In the genomic region with DNA sequence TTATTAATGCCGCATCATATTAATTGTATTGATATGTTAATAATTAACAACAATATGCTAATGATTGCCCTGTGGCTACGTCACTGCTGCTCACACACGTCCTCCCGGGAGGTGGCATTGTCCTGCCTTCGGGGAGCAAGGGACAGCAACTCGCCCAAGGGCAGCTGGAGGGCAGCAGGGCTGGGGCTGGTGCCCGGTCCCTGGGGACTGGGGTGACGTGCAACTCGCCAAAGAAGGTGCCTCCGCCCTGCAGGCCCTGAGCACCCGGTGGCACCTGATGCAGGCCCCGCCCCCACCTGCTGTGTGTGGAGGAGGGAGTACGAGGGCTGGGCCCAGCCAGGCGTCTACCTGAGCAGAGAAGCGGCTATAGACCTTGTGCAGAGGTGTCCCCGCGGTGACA, we compare ENCODE assay signal across 1 cellular context.
TF ChIP-seq lines count a peak whose summit lies in the region.

No MANE protein-coding gene starts in this region.

TF ChIP-seq in GM23338, 12 proteins besides CTCF, POLR2A, EP300 and RAD21:
- TF ChIP-seq, protein P1, sequence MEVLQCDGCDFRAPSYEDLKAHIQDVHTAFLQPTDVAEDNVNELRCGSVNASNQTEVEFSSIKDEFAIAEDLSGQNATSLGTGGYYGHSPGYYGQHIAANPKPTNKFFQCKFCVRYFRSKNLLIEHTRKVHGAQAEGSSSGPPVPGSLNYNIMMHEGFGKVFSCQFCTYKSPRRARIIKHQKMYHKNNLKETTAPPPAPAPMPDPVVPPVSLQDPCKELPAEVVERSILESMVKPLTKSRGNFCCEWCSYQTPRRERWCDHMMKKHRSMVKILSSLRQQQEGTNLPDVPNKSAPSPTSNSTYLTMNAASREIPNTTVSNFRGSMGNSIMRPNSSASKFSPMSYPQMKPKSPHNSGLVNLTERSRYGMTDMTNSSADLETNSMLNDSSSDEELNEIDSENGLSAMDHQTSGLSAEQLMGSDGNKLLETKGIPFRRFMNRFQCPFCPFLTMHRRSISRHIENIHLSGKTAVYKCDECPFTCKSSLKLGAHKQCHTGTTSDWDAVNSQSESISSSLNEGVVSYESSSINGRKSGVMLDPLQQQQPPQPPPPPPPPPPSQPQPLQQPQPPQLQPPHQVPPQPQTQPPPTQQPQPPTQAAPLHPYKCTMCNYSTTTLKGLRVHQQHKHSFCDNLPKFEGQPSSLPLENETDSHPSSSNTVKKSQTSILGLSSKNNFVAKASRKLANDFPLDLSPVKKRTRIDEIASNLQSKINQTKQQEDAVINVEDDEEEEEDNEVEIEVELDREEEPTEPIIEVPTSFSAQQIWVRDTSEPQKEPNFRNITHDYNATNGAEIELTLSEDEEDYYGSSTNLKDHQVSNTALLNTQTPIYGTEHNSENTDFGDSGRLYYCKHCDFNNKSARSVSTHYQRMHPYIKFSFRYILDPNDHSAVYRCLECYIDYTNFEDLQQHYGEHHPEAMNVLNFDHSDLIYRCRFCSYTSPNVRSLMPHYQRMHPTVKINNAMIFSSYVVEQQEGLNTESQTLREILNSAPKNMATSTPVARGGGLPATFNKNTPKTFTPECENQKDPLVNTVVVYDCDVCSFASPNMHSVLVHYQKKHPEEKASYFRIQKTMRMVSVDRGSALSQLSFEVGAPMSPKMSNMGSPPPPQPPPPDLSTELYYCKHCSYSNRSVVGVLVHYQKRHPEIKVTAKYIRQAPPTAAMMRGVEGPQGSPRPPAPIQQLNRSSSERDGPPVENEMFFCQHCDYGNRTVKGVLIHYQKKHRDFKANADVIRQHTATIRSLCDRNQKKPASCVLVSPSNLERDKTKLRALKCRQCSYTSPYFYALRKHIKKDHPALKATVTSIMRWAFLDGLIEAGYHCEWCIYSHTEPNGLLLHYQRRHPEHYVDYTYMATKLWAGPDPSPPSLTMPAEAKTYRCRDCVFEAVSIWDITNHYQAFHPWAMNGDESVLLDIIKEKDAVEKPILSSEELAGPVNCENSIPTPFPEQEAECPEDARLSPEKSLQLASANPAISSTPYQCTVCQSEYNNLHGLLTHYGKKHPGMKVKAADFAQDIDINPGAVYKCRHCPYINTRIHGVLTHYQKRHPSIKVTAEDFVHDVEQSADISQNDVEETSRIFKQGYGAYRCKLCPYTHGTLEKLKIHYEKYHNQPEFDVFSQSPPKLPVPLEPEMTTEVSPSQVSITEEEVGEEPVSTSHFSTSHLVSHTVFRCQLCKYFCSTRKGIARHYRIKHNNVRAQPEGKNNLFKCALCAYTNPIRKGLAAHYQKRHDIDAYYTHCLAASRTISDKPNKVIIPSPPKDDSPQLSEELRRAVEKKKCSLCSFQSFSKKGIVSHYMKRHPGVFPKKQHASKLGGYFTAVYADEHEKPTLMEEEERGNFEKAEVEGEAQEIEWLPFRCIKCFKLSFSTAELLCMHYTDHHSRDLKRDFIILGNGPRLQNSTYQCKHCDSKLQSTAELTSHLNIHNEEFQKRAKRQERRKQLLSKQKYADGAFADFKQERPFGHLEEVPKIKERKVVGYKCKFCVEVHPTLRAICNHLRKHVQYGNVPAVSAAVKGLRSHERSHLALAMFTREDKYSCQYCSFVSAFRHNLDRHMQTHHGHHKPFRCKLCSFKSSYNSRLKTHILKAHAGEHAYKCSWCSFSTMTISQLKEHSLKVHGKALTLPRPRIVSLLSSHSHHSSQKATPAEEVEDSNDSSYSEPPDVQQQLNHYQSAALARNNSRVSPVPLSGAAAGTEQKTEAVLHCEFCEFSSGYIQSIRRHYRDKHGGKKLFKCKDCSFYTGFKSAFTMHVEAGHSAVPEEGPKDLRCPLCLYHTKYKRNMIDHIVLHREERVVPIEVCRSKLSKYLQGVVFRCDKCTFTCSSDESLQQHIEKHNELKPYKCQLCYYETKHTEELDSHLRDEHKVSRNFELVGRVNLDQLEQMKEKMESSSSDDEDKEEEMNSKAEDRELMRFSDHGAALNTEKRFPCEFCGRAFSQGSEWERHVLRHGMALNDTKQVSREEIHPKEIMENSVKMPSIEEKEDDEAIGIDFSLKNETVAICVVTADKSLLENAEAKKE (CRISPR knock-in tag; IDR thresholded peaks at IDR 0.05) = no peak
- TF ChIP-seq EZH2phosphoT487 (IDR thresholded peaks at IDR 0.05; ENCODE audit: unreplicated experiment) = no peak
- TF ChIP-seq ZNF331 (CRISPR knock-in tag; IDR thresholded peaks at IDR 0.05; ENCODE audit: low read depth) = no peak
- no peak for TF ChIP-seq EZH2 (IDR thresholded peaks at IDR 0.05; ENCODE audit: low read depth, unreplicated experiment)
- TF ChIP-seq ZNF114 (CRISPR knock-in tag; IDR thresholded peaks at IDR 0.05) = no peak
- TF ChIP-seq POLR2AphosphoS5 (IDR thresholded peaks at IDR 0.05; ENCODE audit: low read depth) = no peak
- no peak for TF ChIP-seq JUNB (IDR thresholded peaks at IDR 0.05; ENCODE audit: unreplicated experiment)
- TF ChIP-seq, protein P2, sequence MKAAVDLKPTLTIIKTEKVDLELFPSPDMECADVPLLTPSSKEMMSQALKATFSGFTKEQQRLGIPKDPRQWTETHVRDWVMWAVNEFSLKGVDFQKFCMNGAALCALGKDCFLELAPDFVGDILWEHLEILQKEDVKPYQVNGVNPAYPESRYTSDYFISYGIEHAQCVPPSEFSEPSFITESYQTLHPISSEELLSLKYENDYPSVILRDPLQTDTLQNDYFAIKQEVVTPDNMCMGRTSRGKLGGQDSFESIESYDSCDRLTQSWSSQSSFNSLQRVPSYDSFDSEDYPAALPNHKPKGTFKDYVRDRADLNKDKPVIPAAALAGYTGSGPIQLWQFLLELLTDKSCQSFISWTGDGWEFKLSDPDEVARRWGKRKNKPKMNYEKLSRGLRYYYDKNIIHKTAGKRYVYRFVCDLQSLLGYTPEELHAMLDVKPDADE (IDR thresholded peaks at IDR 0.05) = no peak
- TF ChIP-seq, protein P3, sequence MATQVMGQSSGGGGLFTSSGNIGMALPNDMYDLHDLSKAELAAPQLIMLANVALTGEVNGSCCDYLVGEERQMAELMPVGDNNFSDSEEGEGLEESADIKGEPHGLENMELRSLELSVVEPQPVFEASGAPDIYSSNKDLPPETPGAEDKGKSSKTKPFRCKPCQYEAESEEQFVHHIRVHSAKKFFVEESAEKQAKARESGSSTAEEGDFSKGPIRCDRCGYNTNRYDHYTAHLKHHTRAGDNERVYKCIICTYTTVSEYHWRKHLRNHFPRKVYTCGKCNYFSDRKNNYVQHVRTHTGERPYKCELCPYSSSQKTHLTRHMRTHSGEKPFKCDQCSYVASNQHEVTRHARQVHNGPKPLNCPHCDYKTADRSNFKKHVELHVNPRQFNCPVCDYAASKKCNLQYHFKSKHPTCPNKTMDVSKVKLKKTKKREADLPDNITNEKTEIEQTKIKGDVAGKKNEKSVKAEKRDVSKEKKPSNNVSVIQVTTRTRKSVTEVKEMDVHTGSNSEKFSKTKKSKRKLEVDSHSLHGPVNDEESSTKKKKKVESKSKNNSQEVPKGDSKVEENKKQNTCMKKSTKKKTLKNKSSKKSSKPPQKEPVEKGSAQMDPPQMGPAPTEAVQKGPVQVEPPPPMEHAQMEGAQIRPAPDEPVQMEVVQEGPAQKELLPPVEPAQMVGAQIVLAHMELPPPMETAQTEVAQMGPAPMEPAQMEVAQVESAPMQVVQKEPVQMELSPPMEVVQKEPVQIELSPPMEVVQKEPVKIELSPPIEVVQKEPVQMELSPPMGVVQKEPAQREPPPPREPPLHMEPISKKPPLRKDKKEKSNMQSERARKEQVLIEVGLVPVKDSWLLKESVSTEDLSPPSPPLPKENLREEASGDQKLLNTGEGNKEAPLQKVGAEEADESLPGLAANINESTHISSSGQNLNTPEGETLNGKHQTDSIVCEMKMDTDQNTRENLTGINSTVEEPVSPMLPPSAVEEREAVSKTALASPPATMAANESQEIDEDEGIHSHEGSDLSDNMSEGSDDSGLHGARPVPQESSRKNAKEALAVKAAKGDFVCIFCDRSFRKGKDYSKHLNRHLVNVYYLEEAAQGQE (IDR thresholded peaks at IDR 0.05; ENCODE audit: unreplicated experiment) = no peak
- TF ChIP-seq STAT1 (IDR thresholded peaks at IDR 0.05; ENCODE audit: unreplicated experiment) = no peak
- TF ChIP-seq NANOG (IDR thresholded peaks at IDR 0.05; ENCODE audit: borderline replicate concordance) = no peak
- no peak for TF ChIP-seq CREB1 (CRISPR knock-in tag; IDR thresholded peaks at IDR 0.05; ENCODE audit: low read depth)
